8 cellular contexts compared by ENCODE assay signal in the genomic region with DNA sequence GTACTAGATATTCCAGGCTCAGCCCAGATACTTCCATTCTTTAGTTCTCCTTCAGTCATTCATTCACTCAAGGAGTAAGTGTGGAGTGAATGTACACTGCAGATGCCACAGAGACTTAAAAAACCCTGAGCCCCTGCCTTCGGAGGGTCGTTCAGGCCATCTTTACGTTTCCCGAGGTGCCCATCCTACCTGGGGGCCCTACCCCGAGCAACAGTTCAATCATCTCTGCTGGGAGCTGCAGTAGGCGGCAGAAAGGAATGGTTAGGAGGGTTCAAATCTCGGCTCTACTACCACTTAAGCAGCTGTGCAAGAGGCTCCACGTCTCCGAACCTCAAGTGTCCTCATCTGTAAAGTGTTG. TPM values are rescaled to one million over a fixed set of nuclear protein-coding genes. Genes with fewer than 3 reads are reported as not detected.
DNase-seq lines count a peak whose midpoint lies in the region; TF ChIP-seq lines count a peak whose summit lies in the region.

No MANE protein-coding gene starts in this region.

- H3K27ac ChIP-seq in ascending aorta (peak overlapping the region; percentile 85 to 90), liver (ENCODE audit: low read depth in 1 of 2, low read length in 2 of 2) (peak overlapping the region; percentile 66 to 86), tibial nerve (peak overlapping the region; percentile 28 to 91 (median 87))

- no peak for TF ChIP-seq EP300 in tibial nerve (IDR thresholded peaks at IDR 0.05)

- DNase-seq in activated T-cell treated with anti-CD3 and anti-CD28 coated beads, Interleukin-2, amount 50 U/mL, for 24 hours = no peak
- DNase-seq in activated T-cell treated with anti-CD3 and anti-CD28 coated beads for 4 hours (no peak), ascending aorta (ENCODE audit: low spot score in 2 of 2) (no peak), tibial nerve (ENCODE audit: low spot score in 2 of 2) (no peak), NOMO-1 treated with dmso at 0.1 percent for 144 hours (lab: John Stamatoyannopoulos, UW; ENCODE audit: unreplicated experiment) (no peak), NCI-H1092 (lab: John Stamatoyannopoulos, UW) (no peak)
- DNase-seq in activated effector memory CD4-positive, alpha-beta T cell treated with anti-CD3 and anti-CD28 coated beads, Interleukin-2, amount 50 U/mL, for 16 hours = no peak

- no peaks in the 10 kb centered on the region for H3K27me3 ChIP-seq in ascending aorta
- H3K27me3 ChIP-seq in liver (ENCODE audit: control insufficient read depth in 4 of 4, insufficient read depth in 4 of 4, low read length in 3 of 4) = no peaks in the 10 kb centered on the region
- no peaks in the 10 kb centered on the region for H3K27me3 ChIP-seq in tibial nerve

- H3K36me3 Mint-ChIP-seq in activated T-cell treated with anti-CD3 and anti-CD28 coated beads, Interleukin-2, amount 50 U/mL, for 24 hours (ENCODE audit: low read depth) = peaks cover 50% of the 10 kb centered on the region

- no peak for TF ChIP-seq POLR2A in tibial nerve (IDR thresholded peaks at IDR 0.05)

- H3K36me3 ChIP-seq in ascending aorta = peaks cover 21 to 37% of the 10 kb centered on the region in 2 donors
- H3K36me3 ChIP-seq in liver (ENCODE audit: control insufficient read depth in 4 of 4, insufficient read depth in 3 of 4, low read depth in 1 of 4, low read length in 3 of 4) = peaks cover 6 to 22% (median 13%) of the 10 kb centered on the region in 4 donors
- peaks cover 0 to 35% (median 3%) of the 10 kb centered on the region in 3 donors for H3K36me3 ChIP-seq in tibial nerve

- WGBS in liver = under 1% methylated on average over 9 of the region's 9 CpGs
- WGBS in tibial nerve, 2 donors = 0 to 1% methylated on average over 9 of the region's 9 CpGs

- peak overlapping the region; percentile 95 for H3K27ac Mint-ChIP-seq in activated T-cell treated with anti-CD3 and anti-CD28 coated beads, Interleukin-2, amount 50 U/mL, for 24 hours

- H3K9me3 Mint-ChIP-seq in activated T-cell treated with anti-CD3 and anti-CD28 coated beads, Interleukin-2, amount 50 U/mL, for 24 hours = no peaks in the 10 kb centered on the region

- H3K4me3 Mint-ChIP-seq in activated T-cell treated with anti-CD3 and anti-CD28 coated beads, Interleukin-2, amount 50 U/mL, for 24 hours = peak overlapping the region; percentile 96

- intact Hi-C loops in ascending aorta (cut with DNase I) = loop anchor here (2.0 to 5.0 kb wide), 2 partner anchors 71 to 673 kb away; a partner anchor contains a TSS

- TF ChIP-seq RAD21 in liver (IDR thresholded peaks at IDR 0.05) = no peak

- H3K9me3 ChIP-seq in ascending aorta (no peaks in the 10 kb centered on the region), liver (ENCODE audit: control insufficient read depth in 4 of 4, low read length in 3 of 4) (no peaks in the 10 kb centered on the region), tibial nerve (no peaks in the 10 kb centered on the region)

- TF ChIP-seq CTCF in ascending aorta (IDR thresholded peaks at IDR 0.05) (no peak), liver (IDR thresholded peaks at IDR 0.05; ENCODE audit: low read depth, low read length, missing input control) (no peak), tibial nerve (IDR thresholded peaks at IDR 0.05) (no peak)

- H3K4me1 ChIP-seq in ascending aorta (peaks cover 8 to 14% of the 10 kb centered on the region in 2 donors), liver (ENCODE audit: control insufficient read depth in 4 of 4, insufficient read depth in 4 of 4, low read length in 3 of 4) (peaks cover 7 to 33% (median 29%) of the 10 kb centered on the region in 4 donors), tibial nerve (peaks cover 0 to 38% (median 12%) of the 10 kb centered on the region in 4 donors)

- no peaks in the 10 kb centered on the region for H3K27me3 Mint-ChIP-seq in activated T-cell treated with anti-CD3 and anti-CD28 coated beads, Interleukin-2, amount 50 U/mL, for 24 hours

- peak overlapping the region; percentile 89 to 95 for H3K4me3 ChIP-seq in ascending aorta
- H3K4me3 ChIP-seq in liver (ENCODE audit: low read depth in 1 of 3, low read length in 3 of 3) = peak overlapping the region; percentile 86 to 93 (median 88)
- peak overlapping the region; percentile 81 to 100 (median 89) for H3K4me3 ChIP-seq in tibial nerve

- peak overlapping the region; percentile 63 to 90 for H3K9ac ChIP-seq in liver (ENCODE audit: low read depth in 1 of 2, low read length in 2 of 2)

- H3K4me1 Mint-ChIP-seq in activated T-cell treated with anti-CD3 and anti-CD28 coated beads, Interleukin-2, amount 50 U/mL, for 24 hours (ENCODE audit: low read depth) = peaks cover 26% of the 10 kb centered on the region

TF ChIP-seq in liver, 16 proteins besides CTCF, POLR2A, EP300 and RAD21:
- TF ChIP-seq HNF4G (IDR thresholded peaks at IDR 0.05) = no peak
- TF ChIP-seq, protein P1, sequence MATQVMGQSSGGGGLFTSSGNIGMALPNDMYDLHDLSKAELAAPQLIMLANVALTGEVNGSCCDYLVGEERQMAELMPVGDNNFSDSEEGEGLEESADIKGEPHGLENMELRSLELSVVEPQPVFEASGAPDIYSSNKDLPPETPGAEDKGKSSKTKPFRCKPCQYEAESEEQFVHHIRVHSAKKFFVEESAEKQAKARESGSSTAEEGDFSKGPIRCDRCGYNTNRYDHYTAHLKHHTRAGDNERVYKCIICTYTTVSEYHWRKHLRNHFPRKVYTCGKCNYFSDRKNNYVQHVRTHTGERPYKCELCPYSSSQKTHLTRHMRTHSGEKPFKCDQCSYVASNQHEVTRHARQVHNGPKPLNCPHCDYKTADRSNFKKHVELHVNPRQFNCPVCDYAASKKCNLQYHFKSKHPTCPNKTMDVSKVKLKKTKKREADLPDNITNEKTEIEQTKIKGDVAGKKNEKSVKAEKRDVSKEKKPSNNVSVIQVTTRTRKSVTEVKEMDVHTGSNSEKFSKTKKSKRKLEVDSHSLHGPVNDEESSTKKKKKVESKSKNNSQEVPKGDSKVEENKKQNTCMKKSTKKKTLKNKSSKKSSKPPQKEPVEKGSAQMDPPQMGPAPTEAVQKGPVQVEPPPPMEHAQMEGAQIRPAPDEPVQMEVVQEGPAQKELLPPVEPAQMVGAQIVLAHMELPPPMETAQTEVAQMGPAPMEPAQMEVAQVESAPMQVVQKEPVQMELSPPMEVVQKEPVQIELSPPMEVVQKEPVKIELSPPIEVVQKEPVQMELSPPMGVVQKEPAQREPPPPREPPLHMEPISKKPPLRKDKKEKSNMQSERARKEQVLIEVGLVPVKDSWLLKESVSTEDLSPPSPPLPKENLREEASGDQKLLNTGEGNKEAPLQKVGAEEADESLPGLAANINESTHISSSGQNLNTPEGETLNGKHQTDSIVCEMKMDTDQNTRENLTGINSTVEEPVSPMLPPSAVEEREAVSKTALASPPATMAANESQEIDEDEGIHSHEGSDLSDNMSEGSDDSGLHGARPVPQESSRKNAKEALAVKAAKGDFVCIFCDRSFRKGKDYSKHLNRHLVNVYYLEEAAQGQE (IDR thresholded peaks at IDR 0.05) = no peak
- TF ChIP-seq YY1 (IDR thresholded peaks at IDR 0.05) = no peak
- TF ChIP-seq TAF1 (conservative IDR thresholded peaks at IDR 0.05) = no peak
- TF ChIP-seq RXRA (IDR thresholded peaks at IDR 0.05) = no peak
- TF ChIP-seq, protein P2, sequence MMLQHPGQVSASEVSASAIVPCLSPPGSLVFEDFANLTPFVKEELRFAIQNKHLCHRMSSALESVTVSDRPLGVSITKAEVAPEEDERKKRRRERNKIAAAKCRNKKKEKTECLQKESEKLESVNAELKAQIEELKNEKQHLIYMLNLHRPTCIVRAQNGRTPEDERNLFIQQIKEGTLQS (IDR thresholded peaks at IDR 0.05) = no peak
- TF ChIP-seq FOXA1 (IDR thresholded peaks at IDR 0.05) = no peak
- TF ChIP-seq NR2F2 (IDR thresholded peaks at IDR 0.05) = no peak
- no peak for TF ChIP-seq FOXA2 (IDR thresholded peaks at IDR 0.05)
TF ChIP-seq in liver: peak in this region for 0.

RNA-seq across cellular contexts. Expression of a gene that starts 0.6 kb away (rescaled TPM):
- total RNA-seq in ascending aorta (63.0 TPM), liver (100 to 1,000 TPM in 1 of 2 donors, 10 to 100 TPM in 1; 72.5 to 100 TPM), tibial nerve (100 to 1,000 TPM in 1 of 4 donors, 10 to 100 TPM in 3; 59.2 to 120 (median 94.5) TPM)
- polyA plus RNA-seq in liver = 10 to 100 TPM; 61.6 to 87.1 TPM

RNA-seq across cellular contexts. Expression of a gene that starts 27.6 kb away (rescaled TPM):
- total RNA-seq in ascending aorta (not detected), liver (1 to 10 TPM in 1 of 2 donors, under 1 TPM in 1; 0.08 to 1.3 TPM), tibial nerve (1 to 10 TPM in 2 of 4 donors, under 1 TPM in 1, not detected in 1; 0.60 to 3.7 (median 2.9) TPM)
- polyA plus RNA-seq in liver = under 1 TPM; 0.17 to 0.38 TPM
